Comparison of ENCODE assay signal across 8 cellular contexts in the genomic region with DNA sequence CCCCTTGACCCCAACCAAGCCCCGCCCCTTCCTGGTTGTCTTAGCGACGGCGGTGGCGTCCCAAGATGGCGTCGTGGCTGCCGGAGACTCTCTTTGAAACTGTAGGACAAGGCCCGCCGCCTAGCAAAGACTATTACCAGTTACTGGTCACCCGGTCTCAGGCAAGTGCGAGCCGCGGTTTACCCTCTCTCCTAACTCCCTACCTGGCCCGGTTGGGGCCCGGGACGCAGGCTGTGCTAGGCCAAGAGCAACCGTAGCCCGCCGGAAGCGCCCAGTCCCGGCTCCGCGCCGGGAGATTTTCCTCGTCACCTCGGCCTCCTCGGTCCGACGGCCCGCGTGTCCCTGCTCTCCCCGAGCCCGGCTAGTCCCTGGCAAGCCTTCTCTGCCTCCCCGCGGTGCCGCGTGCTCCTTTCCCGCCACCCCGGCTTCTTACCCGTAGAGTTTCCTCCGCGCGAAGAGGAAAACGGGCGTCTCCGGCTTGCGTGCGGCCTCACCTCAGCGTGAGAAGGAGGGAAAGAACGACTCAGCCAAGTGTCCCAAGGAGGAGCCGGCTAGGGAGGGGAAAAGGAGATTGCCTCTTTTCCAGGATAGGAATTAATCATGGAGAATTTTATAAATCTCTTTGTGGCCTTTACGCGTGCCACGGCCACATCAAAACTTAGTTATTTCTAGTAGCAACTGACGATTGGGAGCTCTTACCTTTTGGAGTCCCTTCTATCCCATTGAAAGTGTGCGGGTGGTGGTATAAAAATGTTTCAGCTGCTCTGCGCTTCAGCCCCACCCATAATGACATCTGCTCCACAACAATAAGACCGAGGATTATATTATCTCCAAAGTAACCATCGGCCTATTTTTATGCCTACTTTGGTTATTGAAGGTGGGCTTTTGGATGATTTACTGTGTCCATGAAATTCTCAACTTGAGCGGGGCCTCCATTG. TPM values are rescaled to one million over a fixed set of nuclear protein-coding genes. Genes with fewer than 3 reads are reported as not detected.
DNase-seq lines count a peak whose midpoint lies in the region; TF ChIP-seq lines count a peak whose summit lies in the region.

A gene with protein sequence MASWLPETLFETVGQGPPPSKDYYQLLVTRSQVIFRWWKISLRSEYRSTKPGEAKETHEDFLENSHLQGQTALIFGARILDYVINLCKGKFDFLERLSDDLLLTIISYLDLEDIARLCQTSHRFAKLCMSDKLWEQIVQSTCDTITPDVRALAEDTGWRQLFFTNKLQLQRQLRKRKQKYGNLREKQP (plus strand): TSS at position 55 of the 938 bp plus-strand sequence. CDS start 11 bp downstream, at position 66.

- TF ChIP-seq CTCF in GM12875 (IDR thresholded peaks at IDR 0.05; ENCODE audit: borderline replicate concordance, insufficient read depth, low read depth, low read length) (no peak), HFF-Myc (IDR thresholded peaks at IDR 0.05; ENCODE audit: low read depth, low read length, missing control alignments) (no peak), SU-DHL-6 (IDR thresholded peaks at IDR 0.05; ENCODE audit: insufficient read depth, low read length, poor library complexity, severe bottlenecking) (no peak), astrocyte of the cerebellum (IDR thresholded peaks at IDR 0.05; ENCODE audit: low read depth, low read length, missing control alignments) (no peak), smooth muscle cell (IDR thresholded peaks at IDR 0.05; ENCODE audit: borderline replicate concordance, insufficient read depth, poor library complexity, severe bottlenecking) (no peak)

- in situ Hi-C loops in astrocyte of the cerebellum (cut with HindIII; ENCODE audit: low sequenced_read_pairs): no loop called here

- H3K9ac ChIP-seq in SU-DHL-6 (ENCODE audit: low read length) (peak within 1 kb of the TSS; percentile 78), iPS-20b (ENCODE audit: low read depth, low read length) (peak within 1 kb of the TSS; percentile 86), smooth muscle cell (ENCODE audit: low read depth) (peak within 1 kb of the TSS; percentile 93)

- H3K9me2 ChIP-seq in SU-DHL-6 (replicated peaks; ENCODE audit: insufficient read depth, low read length): no peaks in the 10 kb centered on the region

- H3K9me3 ChIP-seq in SU-DHL-6 (ENCODE audit: insufficient read depth, low read length) (no peaks in the 10 kb centered on the region), iPS-20b (ENCODE audit: insufficient read depth, low read depth, low read length) (no peaks in the 10 kb centered on the region), smooth muscle cell (replicated peaks; ENCODE audit: low read depth) (no peaks in the 10 kb centered on the region)

- H3K4me3 ChIP-seq in GM12875 (ENCODE audit: low read depth, low read length): peak within 1 kb of the TSS; percentile 77
- H3K4me3 ChIP-seq in HFF-Myc (replicated peaks; ENCODE audit: low read depth, low read length): peak within 1 kb of the TSS; percentile 89
- H3K4me3 ChIP-seq in SU-DHL-6 (ENCODE audit: insufficient read depth, low read length, poor library complexity, severe bottlenecking): peak within 1 kb of the TSS; percentile 58
- peak within 1 kb of the TSS; percentile 94 for H3K4me3 ChIP-seq in astrocyte of the cerebellum (ENCODE audit: low read depth, low read length)
- H3K4me3 ChIP-seq in iPS-20b (ENCODE audit: low read length): peak within 1 kb of the TSS; percentile 90
- peak within 1 kb of the TSS; percentile 97 for H3K4me3 ChIP-seq in smooth muscle cell

- H3K36me3 ChIP-seq in SU-DHL-6 (ENCODE audit: low read length): peaks cover 3% of the 10 kb centered on the region; the same call in 1 of the 2 replicates
- H3K36me3 ChIP-seq in iPS-20b (ENCODE audit: insufficient read depth, low read depth, low read length): peaks cover 10% of the 10 kb centered on the region
- no peaks in the 10 kb centered on the region for H3K36me3 ChIP-seq in smooth muscle cell (ENCODE audit: low read depth)

- H3K4me2 ChIP-seq in SU-DHL-6 (ENCODE audit: low read depth, low read length, poor library complexity, severe bottlenecking) (peak within 1 kb of the TSS; percentile 56), smooth muscle cell (peak within 1 kb of the TSS; percentile 92)

- H2AFZ ChIP-seq in SU-DHL-6 (ENCODE audit: low read depth, low read length, severe bottlenecking) (peak within 1 kb of the TSS; percentile 98), smooth muscle cell (ENCODE audit: low read depth) (peak within 1 kb of the TSS; percentile 75)

- H3F3A ChIP-seq in SU-DHL-6 (ENCODE audit: insufficient read depth) (peaks cover 19% of the 10 kb centered on the region; the same call in 1 of the 2 replicates), smooth muscle cell (ENCODE audit: low read depth) (no peaks in the 10 kb centered on the region)

- H3K27ac ChIP-seq in SU-DHL-6 (ENCODE audit: low read depth, low read length): peak within 1 kb of the TSS; percentile 91
- peak within 1 kb of the TSS; percentile 97 for H3K27ac ChIP-seq in iPS-20b (ENCODE audit: low read length)
- peak within 1 kb of the TSS; percentile 93 for H3K27ac ChIP-seq in smooth muscle cell (ENCODE audit: low read depth)

- H4K20me1 ChIP-seq in SU-DHL-6 (ENCODE audit: low read depth, low read length) (no peaks in the 10 kb centered on the region), smooth muscle cell (ENCODE audit: low read depth) (peaks cover 32% of the 10 kb centered on the region)

- H3K4me1 ChIP-seq in iPS-20b (ENCODE audit: insufficient read depth, low read length) (peaks cover 3% of the 10 kb centered on the region; the same call in 1 of the 2 replicates), smooth muscle cell (ENCODE audit: low read depth) (peaks cover 11% of the 10 kb centered on the region)

- H3K79me2 ChIP-seq in SU-DHL-6 (ENCODE audit: insufficient read depth, low read length) (peaks cover 38% of the 10 kb centered on the region), smooth muscle cell (ENCODE audit: low read depth) (peaks cover 70% of the 10 kb centered on the region)

- 2% methylated on average over 60 of the region's 61 CpGs for WGBS in smooth muscle cell (ENCODE audit: low lambda C conversion rate)

- DNase-seq in HFF-Myc (ENCODE audit: extremely low read depth, low read depth) (peak; percentile 21), MV-4-11 (lab: John Stamatoyannopoulos, UW) (peak; percentile 59), astrocyte of the cerebellum (ENCODE audit: low read depth) (no peak), smooth muscle cell (lab: John Stamatoyannopoulos, UW; ENCODE audit: unreplicated experiment) (peak; percentile 96), NCI-H128 (lab: John Stamatoyannopoulos, UW; ENCODE audit: unreplicated experiment) (no peak)

- H3K27me3 ChIP-seq in SU-DHL-6 (ENCODE audit: low read length): no peaks in the 10 kb centered on the region
- H3K27me3 ChIP-seq in iPS-20b (ENCODE audit: insufficient read depth, low read length): no peaks in the 10 kb centered on the region
- no peaks in the 10 kb centered on the region for H3K27me3 ChIP-seq in smooth muscle cell (ENCODE audit: low read depth)

RNA-seq across cellular contexts. Expression of the gene that starts here (rescaled TPM):
- 8.8 and 13.8 TPM in 2 replicates for total RNA-seq in smooth muscle cell
- 5.4 and 9.3 TPM in 2 replicates for polyA plus RNA-seq in smooth muscle cell

Comparison
In these comparisons a context has a peak if more than half of its experiments do, and no peak if none do; other contexts are left out.
1. DNase-seq: peak in HFF-Myc (single experiment), MV-4-11 (single experiment) and smooth muscle cell (single experiment); none in astrocyte of the cerebellum (single experiment) and NCI-H128 (single experiment).
2. Peak in every context shown above with its lines, with median percentiles within 50 percentile points of each other: H3K4me3 ChIP-seq, H3K27ac ChIP-seq and H3K9ac ChIP-seq.